13 cellular contexts compared by ENCODE assay signal in the genomic region with DNA sequence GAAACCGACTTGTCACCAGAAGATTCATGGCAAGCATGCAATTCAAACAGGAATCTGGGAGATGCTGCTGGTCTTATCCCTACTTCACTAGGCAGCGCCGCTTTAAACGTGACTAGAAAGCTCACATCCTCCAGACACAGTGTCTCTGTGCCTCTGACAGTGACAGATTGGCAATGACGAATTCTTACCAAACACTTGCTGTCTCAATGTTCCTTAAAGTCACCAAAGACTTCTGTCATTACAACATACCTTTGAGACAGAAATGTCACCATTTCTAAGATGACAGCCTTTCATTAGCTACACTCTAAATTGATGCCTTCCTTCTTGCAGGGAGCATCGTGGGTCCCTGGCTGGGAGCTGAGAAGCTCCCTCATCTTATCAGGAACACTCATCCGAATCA.
"Had no signal": no experiment of that assay in that cellular context is flagged by ENCODE, and none has a peak within 500 bp of the region (broad histone marks: within the 10 kb centered on the region; RNA-seq: fewer than 3 reads in every experiment).

No MANE protein-coding gene starts in this region.

- H3K4me1 ChIP-seq: ascending aorta, psoas muscle, right lobe of liver, transverse colon had no signal

- H3K9me3 ChIP-seq: ascending aorta, psoas muscle, right lobe of liver, transverse colon had no signal

- DNase-seq: activated CD4-positive, alpha-beta memory T cell treated with anti-CD3 and anti-CD28 coated beads for 36 hours; activated CD8-positive, alpha-beta memory T cell treated with anti-CD3 and anti-CD28 coated beads, Interleukin-2, amount 10 ng/mL, durations not matched to agents 7 days and 5 days; activated naive CD4-positive, alpha-beta T cell treated with anti-CD3 and anti-CD28 coated beads for 36 hours; activated T-cell treated with anti-CD3 and anti-CD28 coated beads, Interleukin-2, amount 50 U/mL, for 1 hour; hippocampal formation; left ventricle myocardium superior; psoas muscle; right lobe of liver; stimulated activated naive CD8-positive, alpha-beta T cell treated with anti-CD3 and anti-CD28 coated beads, Interleukin-15, Interleukin-2, amounts not matched to agents 100 U/mL and 50 U/mL, for 24 hours; transverse colon had no signal

- H3K27ac ChIP-seq: ascending aorta, psoas muscle, right lobe of liver, transverse colon had no signal

- ATAC-seq: activated CD8-positive, alpha-beta memory T cell treated with anti-CD3 and anti-CD28 coated beads, Interleukin-2, amount 10 ng/mL, durations not matched to agents 7 days and 5 days; left ventricle myocardium superior; natural killer cell treated with Interleukin-12 subunit alpha and Interleukin-12 subunit beta and Interleukin-15 and Interleukin-18, amount 100 ng/mL, for 72 hours; psoas muscle; right lobe of liver; stimulated activated naive CD8-positive, alpha-beta T cell treated with anti-CD3 and anti-CD28 coated beads, Interleukin-15, Interleukin-2, amounts not matched to agents 100 U/mL and 50 U/mL, for 24 hours had no signal

- H3K27me3 ChIP-seq: ascending aorta, cardiac muscle cell, right lobe of liver, transverse colon had no signal

- H3K36me3 ChIP-seq: ascending aorta, cardiac muscle cell, right lobe of liver, transverse colon had no signal

- H3K4me3 ChIP-seq: ascending aorta, cardiac muscle cell, psoas muscle, right lobe of liver, transverse colon had no signal
